9 cellular contexts compared by ENCODE assay signal in the genomic region with DNA sequence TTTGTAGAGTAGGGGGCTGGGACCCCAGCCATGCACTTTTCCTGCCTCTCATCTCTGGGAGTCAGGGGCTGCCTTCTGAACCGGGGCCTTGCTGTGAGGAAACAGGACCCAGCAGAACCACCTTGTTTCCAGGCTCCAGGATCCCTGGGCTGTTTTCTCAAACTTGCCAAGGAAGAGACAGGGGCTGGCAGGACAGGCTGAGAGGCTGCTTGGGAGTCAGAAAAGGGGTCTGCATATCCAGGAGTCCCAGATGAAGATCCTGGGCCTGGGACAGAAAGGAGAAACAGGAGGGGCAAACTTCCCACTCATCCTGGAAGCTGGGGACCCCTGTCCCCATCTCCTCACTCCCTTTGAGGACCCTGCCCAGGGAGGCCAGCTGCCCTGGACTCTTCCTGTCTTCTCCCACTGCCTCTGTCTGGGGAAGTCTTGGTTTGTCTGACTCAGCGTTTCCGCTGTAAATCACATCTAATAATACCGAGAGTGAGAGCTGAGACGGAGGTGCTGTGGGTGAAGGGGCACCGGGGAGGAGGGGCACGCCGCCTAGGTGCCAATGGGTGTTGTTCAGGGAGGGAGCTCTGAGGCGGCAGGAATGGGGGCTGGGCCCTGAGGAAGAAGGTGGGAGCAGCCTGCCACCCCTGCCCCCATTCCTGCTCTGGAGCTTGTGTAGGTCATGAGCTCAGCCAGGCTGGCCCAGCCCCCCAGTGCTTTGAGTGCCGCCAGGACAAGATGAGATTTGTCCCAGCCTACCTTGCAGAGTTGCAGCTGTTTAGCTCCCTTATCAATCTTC. TPM values are rescaled to one million over a fixed set of nuclear protein-coding genes. Genes with fewer than 3 reads are reported as not detected.
DNase-seq lines count a peak whose midpoint lies in the region; ATAC-seq lines count a peak whose summit lies in the region.
"Had no signal": no experiment of that assay in that cellular context is flagged by ENCODE, and none has a peak within 500 bp of the region (broad histone marks: within the 10 kb centered on the region; RNA-seq: fewer than 3 reads in every experiment).

No MANE protein-coding gene starts in this region.

- no peak overlapping the region for H3K4me3 ChIP-seq in CD8-positive, alpha-beta memory T cell (ENCODE audit: low read length)

- peak; percentile 58 for ATAC-seq in GM21529 (IDR thresholded peaks at IDR 0.05; ENCODE audit: unreplicated experiment)
- ATAC-seq in left cardiac atrium: peak; percentile 61 to 68

- H3K9me3 Mint-ChIP-seq in CD8-positive, alpha-beta memory T cell: no peaks in the 10 kb centered on the region

- peaks cover 32 to 50% (median 38%) of the 10 kb centered on the region in 3 donors for H3K4me1 Mint-ChIP-seq in CD8-positive, alpha-beta memory T cell

- in situ Hi-C loops in G401 (cut with HindIII; ENCODE audit: low sequenced_read_pairs): no loop called here

- POLR2A ChIA-PET in CD8-positive, alpha-beta memory T cell (lab: Charles Lee): interaction anchor here (0.6 to 1.4 kb wide), 2 partner anchors 16 to 17 kb away, joined by 3 to 4 read pairs; a partner anchor contains a TSS

- H3K9me3 ChIP-seq in CD8-positive, alpha-beta memory T cell (ENCODE audit: low read length): no peaks in the 10 kb centered on the region

- intact Hi-C loops in left cardiac atrium (cut with DNase I): loop anchor here in 1 of 2 donors (10.0 kb wide), 1 partner anchor 805 kb away; no protein-coding TSS in a partner anchor

- CTCF ChIA-PET in CD8-positive, alpha-beta memory T cell (lab: Charles Lee): interaction anchor here (1.0 kb wide), 3 partner anchors 11 to 40 kb away, joined by 3 to 4 read pairs (median 3); no protein-coding TSS in a partner anchor

- peaks cover 0 to 19% (median 4%) of the 10 kb centered on the region in 3 donors for H3K36me3 Mint-ChIP-seq in CD8-positive, alpha-beta memory T cell

- peak overlapping the region in 7 of 8 donors; percentile 62 to 85 (median 83) for H3K27ac Mint-ChIP-seq in CD8-positive, alpha-beta memory T cell

- H3K4me3 Mint-ChIP-seq in CD8-positive, alpha-beta memory T cell: peak overlapping the region in 6 of 7 donors; percentile 51 to 77 (median 62)

- H3K27me3 ChIP-seq in CD8-positive, alpha-beta memory T cell (ENCODE audit: insufficient read depth, low read length, poor library complexity, severe bottlenecking): no peaks in the 10 kb centered on the region

- peaks cover 0 to 3% of the 10 kb centered on the region in 2 donors for H3K27me3 Mint-ChIP-seq in CD8-positive, alpha-beta memory T cell

- H3K27ac ChIP-seq in CD8-positive, alpha-beta memory T cell (ENCODE audit: low read depth, low read length): no peak overlapping the region
- H3K27ac ChIP-seq: HL-60 had no signal

- peaks cover 10% of the 10 kb centered on the region for H3K36me3 ChIP-seq in CD8-positive, alpha-beta memory T cell (ENCODE audit: insufficient read depth, low read length)

- H3K4me1 ChIP-seq in CD8-positive, alpha-beta memory T cell (ENCODE audit: insufficient read depth, low read length): peaks cover 29% of the 10 kb centered on the region

- DNase-seq in CD8-positive, alpha-beta memory T cell: peak in 3 of 5 donors; percentile 27 to 70 (median 56)
- peak; percentile 78 for DNase-seq in NCI-H2227 treated with DMSO at 0.1 percent for 48 hours (lab: John Stamatoyannopoulos, UW)
- DNase-seq in activated T-cell treated with anti-CD3 and anti-CD28 coated beads for 48 hours (ENCODE audit: low read depth): peak; percentile 75
- DNase-seq in left cardiac atrium: peak; percentile 31
- DNase-seq in stimulated activated CD4-positive, alpha-beta T cell treated with anti-CD3 and anti-CD28 coated beads, Interleukin-15, amount 100 ng/mL, for 48 hours (ENCODE audit: low read depth in 2 of 2): peak; percentile 71 to 77
- DNase-seq in G401 (ENCODE audit: low spot score): no peak
- DNase-seq in NCI-H1092 (lab: John Stamatoyannopoulos, UW): no peak

RNA-seq across cellular contexts. Expression of a gene that starts 16.7 kb away (rescaled TPM):
- total RNA-seq in CD8-positive, alpha-beta memory T cell: under 1 TPM; 0.44 to 0.57 TPM
- 0.09 TPM for polyA plus RNA-seq in CD8-positive, alpha-beta memory T cell
- total RNA-seq in left cardiac atrium: under 1 TPM in 1 of 2 donors, not detected in 1; 0.09 TPM
- not detected in 2 replicates for total RNA-seq in G401 (2014; rRNA removed; shearing (Covaris generic))

RNA-seq across cellular contexts. Expression of a gene that starts 17.4 kb away (rescaled TPM):
- total RNA-seq in CD8-positive, alpha-beta memory T cell: 10 to 100 TPM; 73.5 to 73.6 TPM
- polyA plus RNA-seq in CD8-positive, alpha-beta memory T cell: 22.4 TPM
- total RNA-seq in left cardiac atrium: 10 to 100 TPM; 24.7 to 37.8 TPM
- 60.5 and 134 TPM in 2 replicates for total RNA-seq in G401 (2014; rRNA removed; shearing (Covaris generic))

RNA-seq across cellular contexts. Expression of a gene that starts 24.6 kb away (rescaled TPM):
- 10 to 100 TPM; 15.4 to 17.5 TPM for total RNA-seq in CD8-positive, alpha-beta memory T cell
- polyA plus RNA-seq in CD8-positive, alpha-beta memory T cell: 19.7 TPM
- total RNA-seq in left cardiac atrium: 10 to 100 TPM in 1 of 2 donors, 1 to 10 TPM in 1; 9.9 to 18.6 TPM
- total RNA-seq in G401 (2014; rRNA removed; shearing (Covaris generic)): 7.9 and 10.0 TPM in 2 replicates

RNA-seq across cellular contexts. Expression of a gene that starts 40.1 kb away (rescaled TPM):
- total RNA-seq in CD8-positive, alpha-beta memory T cell: 100 to 1,000 TPM; 116 to 129 TPM
- polyA plus RNA-seq in CD8-positive, alpha-beta memory T cell: 94.6 TPM
- total RNA-seq in left cardiac atrium: 10 to 100 TPM; 27.7 to 36.1 TPM
- total RNA-seq in G401 (2014; rRNA removed; shearing (Covaris generic)): 115 and 149 TPM in 2 replicates

Comparison
In these comparisons a context has a peak if more than half of its experiments do, and no peak if none do; other contexts are left out.
1. DNase-seq: peak in CD8-positive, alpha-beta memory T cell (3 of 5), NCI-H2227 treated with DMSO at 0.1 percent for 48 hours (single experiment), activated T-cell treated with anti-CD3 and anti-CD28 coated beads for 48 hours (single experiment), left cardiac atrium (single experiment) and stimulated activated CD4-positive, alpha-beta T cell treated with anti-CD3 and anti-CD28 coated beads, Interleukin-15, amount 100 ng/mL, for 48 hours (2 of 2); none in G401 (single experiment) and NCI-H1092 (single experiment).